In the genomic region with DNA sequence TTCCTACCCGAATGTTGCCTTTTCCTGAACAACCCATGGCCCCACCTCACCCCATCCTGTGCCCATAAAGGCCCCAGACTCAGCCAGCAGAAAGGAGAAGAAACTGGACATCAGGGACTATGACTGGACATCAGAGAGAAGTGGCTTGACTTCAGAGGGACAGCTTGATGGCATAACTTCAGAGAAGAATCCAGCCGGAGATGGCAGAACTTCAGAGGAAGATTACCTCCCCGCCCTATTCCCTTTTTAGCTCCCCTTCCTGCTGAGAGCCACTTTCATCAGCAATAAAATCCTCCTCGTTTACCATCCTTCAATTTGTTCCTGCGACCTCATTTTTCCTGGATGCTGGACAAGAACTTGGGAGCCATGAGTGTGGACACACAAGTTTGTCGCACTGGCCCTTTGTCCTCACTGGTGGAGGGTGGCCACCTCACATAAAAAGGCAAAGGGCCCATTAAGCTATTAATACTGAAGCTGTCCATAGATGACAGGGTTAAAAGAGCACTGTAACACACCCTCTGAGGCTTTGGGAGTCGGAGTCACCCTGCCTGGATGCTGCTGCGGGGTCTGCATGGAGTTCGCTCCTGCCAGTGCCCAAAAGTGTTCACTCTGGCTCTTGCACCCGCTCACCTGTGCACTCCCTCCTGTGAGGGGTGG, we compare ENCODE assay signal across 2 cellular contexts.
TF ChIP-seq lines count a peak whose summit lies in the region.

No MANE protein-coding gene starts in this region.

TF ChIP-seq in IMR-90, 13 proteins besides CTCF, POLR2A, EP300 and RAD21:
- no peak for TF ChIP-seq RFX5 (IDR thresholded peaks at IDR 0.05; ENCODE audit: low read depth, low read length)
- TF ChIP-seq RCOR1 (IDR thresholded peaks at IDR 0.05; ENCODE audit: insufficient replicate concordance, low read length): no peak
- no peak for TF ChIP-seq FOS (IDR thresholded peaks at IDR 0.05; ENCODE audit: low read depth, low read length)
- TF ChIP-seq, protein P1, sequence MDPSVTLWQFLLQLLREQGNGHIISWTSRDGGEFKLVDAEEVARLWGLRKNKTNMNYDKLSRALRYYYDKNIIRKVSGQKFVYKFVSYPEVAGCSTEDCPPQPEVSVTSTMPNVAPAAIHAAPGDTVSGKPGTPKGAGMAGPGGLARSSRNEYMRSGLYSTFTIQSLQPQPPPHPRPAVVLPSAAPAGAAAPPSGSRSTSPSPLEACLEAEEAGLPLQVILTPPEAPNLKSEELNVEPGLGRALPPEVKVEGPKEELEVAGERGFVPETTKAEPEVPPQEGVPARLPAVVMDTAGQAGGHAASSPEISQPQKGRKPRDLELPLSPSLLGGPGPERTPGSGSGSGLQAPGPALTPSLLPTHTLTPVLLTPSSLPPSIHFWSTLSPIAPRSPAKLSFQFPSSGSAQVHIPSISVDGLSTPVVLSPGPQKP (IDR thresholded peaks at IDR 0.05; ENCODE audit: borderline replicate concordance, low read depth, low read length): no peak
- no peak for TF ChIP-seq MAFK (IDR thresholded peaks at IDR 0.05; ENCODE audit: low read depth, low read length)
- TF ChIP-seq SMC3 (IDR thresholded peaks at IDR 0.05; ENCODE audit: low read depth, low read length): no peak
- TF ChIP-seq NFE2L2 (IDR thresholded peaks at IDR 0.05; ENCODE audit: low read depth, low read length): no peak
- no peak for TF ChIP-seq MAZ (IDR thresholded peaks at IDR 0.05; ENCODE audit: borderline replicate concordance, low read depth, low read length)
- TF ChIP-seq, protein P2, sequence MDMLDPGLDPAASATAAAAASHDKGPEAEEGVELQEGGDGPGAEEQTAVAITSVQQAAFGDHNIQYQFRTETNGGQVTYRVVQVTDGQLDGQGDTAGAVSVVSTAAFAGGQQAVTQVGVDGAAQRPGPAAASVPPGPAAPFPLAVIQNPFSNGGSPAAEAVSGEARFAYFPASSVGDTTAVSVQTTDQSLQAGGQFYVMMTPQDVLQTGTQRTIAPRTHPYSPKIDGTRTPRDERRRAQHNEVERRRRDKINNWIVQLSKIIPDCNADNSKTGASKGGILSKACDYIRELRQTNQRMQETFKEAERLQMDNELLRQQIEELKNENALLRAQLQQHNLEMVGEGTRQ (IDR thresholded peaks at IDR 0.05; ENCODE audit: low read depth, low read length): no peak
- TF ChIP-seq CHD1 (IDR thresholded peaks at IDR 0.05; ENCODE audit: low read depth, low read length): no peak
- TF ChIP-seq CEBPB (IDR thresholded peaks at IDR 0.05; ENCODE audit: low read depth, low read length): no peak
- TF ChIP-seq BHLHE40 (IDR thresholded peaks at IDR 0.05; ENCODE audit: low read depth, low read length): no peak
- no peak for TF ChIP-seq MXI1 (IDR thresholded peaks at IDR 0.05; ENCODE audit: borderline replicate concordance, low read depth, low read length)

TF ChIP-seq in H1, 55 proteins besides CTCF, POLR2A, EP300 and RAD21:
- TF ChIP-seq GTF2F1 (IDR thresholded peaks at IDR 0.05; ENCODE audit: borderline replicate concordance, low read depth, low read length) (no peak), CHD2 (IDR thresholded peaks at IDR 0.05; ENCODE audit: low read length) (no peak), RFX5 (IDR thresholded peaks at IDR 0.05; ENCODE audit: borderline replicate concordance, low read depth, low read length) (no peak), PHF8 (conservative IDR thresholded peaks at IDR 0.05; ENCODE audit: low read depth, low read length) (no peak), BACH1 (IDR thresholded peaks at IDR 0.05; ENCODE audit: low read length) (no peak), SP1 (IDR thresholded peaks at IDR 0.05; ENCODE audit: low read depth, low read length) (no peak), CEBPB (IDR thresholded peaks at IDR 0.05; ENCODE audit: low read depth, low read length) (no peak)
- TF ChIP-seq, protein P3, sequence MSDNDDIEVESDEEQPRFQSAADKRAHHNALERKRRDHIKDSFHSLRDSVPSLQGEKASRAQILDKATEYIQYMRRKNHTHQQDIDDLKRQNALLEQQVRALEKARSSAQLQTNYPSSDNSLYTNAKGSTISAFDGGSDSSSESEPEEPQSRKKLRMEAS (IDR thresholded peaks at IDR 0.05): no peak
